Comparison of ENCODE assay signal across 12 cellular contexts in genomic region chr17:12927541-12928425, GRCh38.
DNase-seq lines count a peak whose midpoint lies in the region; ATAC-seq and TF ChIP-seq lines count a peak whose summit lies in the region.
"Had no signal": no experiment of that assay in that cellular context is flagged by ENCODE, and none has a peak within 500 bp of the region (broad histone marks: within the 10 kb centered on the region; RNA-seq: fewer than 3 reads in every experiment).

No MANE protein-coding gene starts in this region.

- no peaks in the 10 kb centered on the region for H3K9me3 ChIP-seq in adrenal gland (replicated peaks in 1 of 3)

- H3K4me3 ChIP-seq in GM23338 = no peak overlapping the region
- no peak overlapping the region for H3K4me3 ChIP-seq in adrenal gland

- H3K4me1 ChIP-seq in GM23338 (ENCODE audit: insufficient read depth) = no peaks in the 10 kb centered on the region
- no peaks in the 10 kb centered on the region for H3K4me1 ChIP-seq in adrenal gland (replicated peaks in 1 of 2)

- H3K4me2 ChIP-seq in GM23338 = no peak overlapping the region

- peaks cover 4% of the 10 kb centered on the region for H3K27me3 Mint-ChIP-seq in GM23338 (ENCODE audit: insufficient read depth, low read depth, poor library complexity)
- no peaks in the 10 kb centered on the region for H3K27me3 Mint-ChIP-seq in activated T-helper 1 cell treated with anti-CD3 and anti-CD28 coated beads, Interleukin-12 subunit alpha, Interleukin-12 subunit beta, Interleukin-2, Interleukin-4 antibody, amounts not matched to agents 30 ng/mL and 10 ng/mL and 1 ng/mL, durations not matched to agents 14 hours and 24 hours and 36 hours (ENCODE audit: insufficient read depth)
- H3K27me3 Mint-ChIP-seq: activated CD4-positive, alpha-beta T cell treated with anti-CD3 and anti-CD28 coated beads for 36 hours; progenitor cell of endocrine pancreas had no signal

- no peaks in the 10 kb centered on the region; the same call in 1 of the 2 replicates for H4K20me1 ChIP-seq in GM23338 (replicated peaks; ENCODE audit: insufficient read depth)

- no peak for TF ChIP-seq POLR2A in adrenal gland (IDR thresholded peaks at IDR 0.05)

- no peak overlapping the region for H2AFZ ChIP-seq in GM23338

- H3K36me3 ChIP-seq in GM23338 (ENCODE audit: insufficient read depth) (no peaks in the 10 kb centered on the region), adrenal gland (replicated peaks in 1 of 2) (no peaks in the 10 kb centered on the region)

- H3K27me3 ChIP-seq in GM23338 (ENCODE audit: insufficient read depth) = no peaks in the 10 kb centered on the region
- no peaks in the 10 kb centered on the region for H3K27me3 ChIP-seq in adrenal gland

- WGBS in adrenal gland, 4 donors = 28 to 37% (median 30%) methylated on average over 5 of the region's 5 CpGs

- 0 out of 2 replicates have a peak overlapping the region, but pooled peaks have one; percentile 6 for H3K27ac ChIP-seq in GM23338 (ENCODE audit: low read depth)
- peak overlapping the region in 3 of 5 donors; percentile 22 to 71 (median 31) for H3K27ac ChIP-seq in adrenal gland

- H3K27ac Mint-ChIP-seq in GM23338 = no peak overlapping the region
- no peak overlapping the region for H3K27ac Mint-ChIP-seq in activated T-helper 1 cell treated with anti-CD3 and anti-CD28 coated beads, Interleukin-12 subunit alpha, Interleukin-12 subunit beta, Interleukin-2, Interleukin-4 antibody, amounts not matched to agents 30 ng/mL and 10 ng/mL and 1 ng/mL, durations not matched to agents 14 hours and 24 hours and 36 hours
- H3K27ac Mint-ChIP-seq: activated CD4-positive, alpha-beta T cell treated with anti-CD3 and anti-CD28 coated beads for 36 hours had no signal

- no peaks in the 10 kb centered on the region for H3F3A ChIP-seq in GM23338 (replicated peaks; ENCODE audit: low read depth)

- ATAC-seq in GM23338 (no peak), left cardiac atrium (peak; percentile 73 to 77)
- ATAC-seq: activated CD4-positive, alpha-beta T cell treated with anti-CD3 and anti-CD28 coated beads for 36 hours had no signal

- H3K9me3 Mint-ChIP-seq in GM23338 = peaks cover 2% of the 10 kb centered on the region; the same call in 1 of the 3 replicates
- H3K9me3 Mint-ChIP-seq in activated T-helper 1 cell treated with anti-CD3 and anti-CD28 coated beads, Interleukin-12 subunit alpha, Interleukin-12 subunit beta, Interleukin-2, Interleukin-4 antibody, amounts not matched to agents 30 ng/mL and 10 ng/mL and 1 ng/mL, durations not matched to agents 14 hours and 24 hours and 36 hours = no peaks in the 10 kb centered on the region
- H3K9me3 Mint-ChIP-seq: CD4-positive, alpha-beta memory T cell had no signal

- H3K79me2 ChIP-seq in GM23338 (replicated peaks; ENCODE audit: insufficient read depth) = no peaks in the 10 kb centered on the region

- TF ChIP-seq CTCF in GM23338 (conservative IDR thresholded peaks at IDR 0.05; ENCODE audit: low read depth in 2 of 2) = no peak
- TF ChIP-seq CTCF in adrenal gland (IDR thresholded peaks at IDR 0.05) = no peak
- TF ChIP-seq CTCF in GM20000 (IDR thresholded peaks at IDR 0.05; ENCODE audit: extremely low read depth, missing control alignments) = no peak

- H3K36me3 Mint-ChIP-seq in GM23338 (ENCODE audit: low read depth) = peaks cover 6% of the 10 kb centered on the region
- no peaks in the 10 kb centered on the region for H3K36me3 Mint-ChIP-seq in activated T-helper 1 cell treated with anti-CD3 and anti-CD28 coated beads, Interleukin-12 subunit alpha, Interleukin-12 subunit beta, Interleukin-2, Interleukin-4 antibody, amounts not matched to agents 30 ng/mL and 10 ng/mL and 1 ng/mL, durations not matched to agents 14 hours and 24 hours and 36 hours (ENCODE audit: low read depth)
- H3K36me3 Mint-ChIP-seq: CD4-positive, alpha-beta memory T cell had no signal

- H3K4me3 Mint-ChIP-seq in GM23338 = no peak overlapping the region
- H3K4me3 Mint-ChIP-seq in activated T-helper 1 cell treated with anti-CD3 and anti-CD28 coated beads, Interleukin-12 subunit alpha, Interleukin-12 subunit beta, Interleukin-2, Interleukin-4 antibody, amounts not matched to agents 30 ng/mL and 10 ng/mL and 1 ng/mL, durations not matched to agents 14 hours and 24 hours and 36 hours = no peak overlapping the region
- H3K4me3 Mint-ChIP-seq: activated CD4-positive, alpha-beta T cell treated with anti-CD3 and anti-CD28 coated beads for 36 hours; CD4-positive, alpha-beta memory T cell had no signal

- intact Hi-C loops in adrenal gland (cut with DNase I) (no loop called here), left cardiac atrium (cut with DNase I) (loop anchor here in 1 of 2 donors (5.0 kb wide), 1 partner anchor 75 kb away; no protein-coding TSS in a partner anchor)
- intact Hi-C loops in activated T-helper 1 cell treated with anti-CD3 and anti-CD28 coated beads, Interleukin-12 subunit alpha, Interleukin-12 subunit beta, Interleukin-2, Interleukin-4 antibody, amounts not matched to agents 30 ng/mL and 10 ng/mL and 1 ng/mL, durations not matched to agents 14 hours and 24 hours and 36 hours (cut with micrococcal nuclease) = no loop called here

- DNase-seq in GM23338 (ENCODE audit: low spot score) (no peak), adrenal gland (peak; percentile 12 to 53 (median 17)), left cardiac atrium (peak; percentile 33), smooth muscle cell of the brain vasculature (ENCODE audit: low read depth, low spot score) (peak; percentile 28), COLO829 (ENCODE audit: low spot score) (no peak), GM20000 (ENCODE audit: low spot score) (no peak)
- no peak for DNase-seq in activated T-helper 1 cell treated with anti-CD3 and anti-CD28 coated beads, Interleukin-12 subunit alpha, Interleukin-12 subunit beta, Interleukin-2, Interleukin-4 antibody, amounts not matched to agents 30 ng/mL and 10 ng/mL and 1 ng/mL, durations not matched to agents 14 hours and 24 hours and 36 hours (ENCODE audit: low spot score)
- DNase-seq: activated CD4-positive, alpha-beta T cell treated with anti-CD3 and anti-CD28 coated beads for 36 hours; activated T-cell treated with anti-CD3 and anti-CD28 coated beads, Interleukin-2, amount 50 U/mL, for 1 hour; CD4-positive, alpha-beta memory T cell; RPMI8226 had no signal

- no peaks in the 10 kb centered on the region for H3K4me1 Mint-ChIP-seq in GM23338
- H3K4me1 Mint-ChIP-seq in activated T-helper 1 cell treated with anti-CD3 and anti-CD28 coated beads, Interleukin-12 subunit alpha, Interleukin-12 subunit beta, Interleukin-2, Interleukin-4 antibody, amounts not matched to agents 30 ng/mL and 10 ng/mL and 1 ng/mL, durations not matched to agents 14 hours and 24 hours and 36 hours (ENCODE audit: low read depth) = no peaks in the 10 kb centered on the region
- H3K4me1 Mint-ChIP-seq: activated CD4-positive, alpha-beta T cell treated with anti-CD3 and anti-CD28 coated beads for 36 hours; CD4-positive, alpha-beta memory T cell had no signal

- no peaks in the 10 kb centered on the region for H3K9me2 ChIP-seq in GM23338 (ENCODE audit: insufficient read depth)

Comparison
In these comparisons a context has a peak if more than half of its experiments do, and no peak if none do; other contexts are left out.
1. DNase-seq: peak in adrenal gland (7 of 7), left cardiac atrium (single experiment) and smooth muscle cell of the brain vasculature (single experiment); none in GM23338 (single experiment), COLO829 (single experiment), GM20000 (single experiment) and activated T-helper 1 cell treated with anti-CD3 and anti-CD28 coated beads, Interleukin-12 subunit alpha, Interleukin-12 subunit beta, Interleukin-2, Interleukin-4 antibody, amounts not matched to agents 30 ng/mL and 10 ng/mL and 1 ng/mL, durations not matched to agents 14 hours and 24 hours and 36 hours (single experiment).